Comparison of ENCODE assay signal across 9 cellular contexts in genomic region chr2:172101008-172101706, GRCh38. TPM values are rescaled to one million over a fixed set of nuclear protein-coding genes. Genes with fewer than 3 reads are reported as not detected.
A peak's percentile ranks its signal among the peaks of the same experiment; 100 is the strongest.
DNase-seq lines count a peak whose midpoint lies in the region; ATAC-seq and TF ChIP-seq lines count a peak whose summit lies in the region.
"Had no signal": no experiment of that assay in that cellular context is flagged by ENCODE, and none has a peak within 500 bp of the region (broad histone marks: within the 10 kb centered on the region; RNA-seq: fewer than 3 reads in every experiment).

No MANE protein-coding gene starts in this region.

- H3K27ac ChIP-seq in SU-DHL-6 (ENCODE audit: low read depth, low read length): no peak overlapping the region
- H3K27ac ChIP-seq in thyroid gland: no peak overlapping the region

- H3K9ac ChIP-seq in SU-DHL-6 (ENCODE audit: low read length): peak overlapping the region; percentile 49; the same call in 1 of the 2 replicates

- H3K4me2 ChIP-seq in SU-DHL-6 (ENCODE audit: low read depth, low read length, poor library complexity, severe bottlenecking): peak overlapping the region; percentile 84

- no peak for ATAC-seq in omental fat pad (ENCODE audit: low FRiP score)

- H2AFZ ChIP-seq in SU-DHL-6 (ENCODE audit: low read depth, low read length, severe bottlenecking): peak overlapping the region; percentile 76

- WGBS in thyroid gland, 2 donors: 11 to 15% methylated on average over 40 to 41 of the region's 41 CpGs

- H3K27me3 ChIP-seq in SU-DHL-6 (ENCODE audit: low read length) (no peaks in the 10 kb centered on the region), thyroid gland (peaks cover 74% of the 10 kb centered on the region)

- H3K4me1 ChIP-seq in thyroid gland: peaks cover 24 to 69% of the 10 kb centered on the region in 2 donors

- TF ChIP-seq CTCF in SU-DHL-6 (IDR thresholded peaks at IDR 0.05; ENCODE audit: insufficient read depth, low read length, poor library complexity, severe bottlenecking) (no peak), fibroblast of the aortic adventitia (IDR thresholded peaks at IDR 0.05; ENCODE audit: insufficient read depth, low read length) (no peak), thyroid gland (IDR thresholded peaks at IDR 0.05) (no peak), omental fat pad (IDR thresholded peaks at IDR 0.05) (no peak)

- intact Hi-C loops in thyroid gland (cut with DNase I): loop anchor here (10.0 kb wide), 2 partner anchors 106 to 396 kb away; partner anchors contain the start of gene METAP1D

- H3K79me2 ChIP-seq in SU-DHL-6 (ENCODE audit: insufficient read depth, low read length): no peaks in the 10 kb centered on the region

- H3K36me3 ChIP-seq in SU-DHL-6 (ENCODE audit: low read length) (no peaks in the 10 kb centered on the region), thyroid gland (no peaks in the 10 kb centered on the region)

- DNase-seq in stimulated activated CD4-positive, alpha-beta T cell treated with anti-CD3 and anti-CD28 coated beads, Interleukin-15, amount 100 ng/mL, for 24 hours: peak; percentile 40
- DNase-seq in stimulated activated CD4-positive, alpha-beta T cell treated with anti-CD3 and anti-CD28 coated beads, Interleukin-4, amount 100 ng/mL, for 24 hours: no peak
- DNase-seq in fibroblast of the aortic adventitia (ENCODE audit: low read depth) (peak; percentile 48), thyroid gland (no peak), omental fat pad (ENCODE audit: low spot score) (no peak), AML-193 (lab: John Stamatoyannopoulos, UW) (no peak)
- no peak for DNase-seq in stimulated activated CD4-positive, alpha-beta T cell treated with anti-CD3 and anti-CD28 coated beads, Interleukin-4, amount 100 ng/mL, for 4 hours

- H4K20me1 ChIP-seq in SU-DHL-6 (ENCODE audit: low read depth, low read length): no peaks in the 10 kb centered on the region

- peak overlapping the region; percentile 55 for H3K4me3 ChIP-seq in SU-DHL-6 (ENCODE audit: insufficient read depth, low read length, poor library complexity, severe bottlenecking)
- peak overlapping the region; percentile 77 for H3K4me3 ChIP-seq in fibroblast of the aortic adventitia (ENCODE audit: low read depth, low read length)
- peak overlapping the region in 1 of 3 donors; percentile 42 for H3K4me3 ChIP-seq in thyroid gland (replicated peaks in 1 of 3)

- no peak for TF ChIP-seq POLR2A in thyroid gland (IDR thresholded peaks at IDR 0.05)

- peaks cover 8% of the 10 kb centered on the region; the same call in 1 of the 2 replicates for H3F3A ChIP-seq in SU-DHL-6 (ENCODE audit: insufficient read depth)

- H3K9me2 ChIP-seq in SU-DHL-6 (replicated peaks; ENCODE audit: insufficient read depth, low read length): no peaks in the 10 kb centered on the region

- H3K9me3 ChIP-seq in SU-DHL-6 (ENCODE audit: insufficient read depth, low read length) (no peaks in the 10 kb centered on the region), thyroid gland (no peaks in the 10 kb centered on the region)

RNA-seq across cellular contexts. Expression of gene DLX2, which starts 1.5 kb away (rescaled TPM):
- total RNA-seq in fibroblast of the aortic adventitia (ENCODE audit: low replicate concordance) (0.72 TPM in 1 of 2 replicates, not detected in the other), thyroid gland (under 1 TPM in 3 of 4 donors, not detected in 1; 0.25 to 0.78 (median 0.40) TPM), omental fat pad (not detected)
- total RNA-seq: liver had no signal

RNA-seq across cellular contexts. Expression of gene DLX1, which starts 15.8 kb away (rescaled TPM):
- 0.41 and 0.99 TPM in 2 replicates for total RNA-seq in fibroblast of the aortic adventitia (ENCODE audit: low replicate concordance)
- 1 to 10 TPM in 2 of 4 donors, under 1 TPM in 2; 0.68 to 1.5 (median 1.0) TPM for total RNA-seq in thyroid gland
- total RNA-seq in omental fat pad: under 1 TPM in 1 of 4 donors, not detected in 3; 0.09 TPM
- total RNA-seq: liver had no signal

Comparison
In these comparisons a context has a peak if more than half of its experiments do, and no peak if none do; other contexts are left out.
1. DNase-seq: peak in stimulated activated CD4-positive, alpha-beta T cell treated with anti-CD3 and anti-CD28 coated beads, Interleukin-15, amount 100 ng/mL, for 24 hours (single experiment) and fibroblast of the aortic adventitia (single experiment); none in stimulated activated CD4-positive, alpha-beta T cell treated with anti-CD3 and anti-CD28 coated beads, Interleukin-4, amount 100 ng/mL, for 24 hours (single experiment), thyroid gland (0 of 2), omental fat pad (single experiment), AML-193 (0 of 2) and stimulated activated CD4-positive, alpha-beta T cell treated with anti-CD3 and anti-CD28 coated beads, Interleukin-4, amount 100 ng/mL, for 4 hours (0 of 2).